In genomic region chr12:130981156-130981789, GRCh38 we compare ENCODE assay signal across 2 cellular contexts.
TF ChIP-seq lines count a peak whose summit lies in the region.

No MANE protein-coding gene starts in this region.

TF ChIP-seq in GM12891, 5 proteins besides CTCF, POLR2A, EP300 and RAD21:
- no peak for TF ChIP-seq SPI1 (IDR thresholded peaks at IDR 0.05; ENCODE audit: low read depth, low read length)
- no peak for TF ChIP-seq TAF1 (IDR thresholded peaks at IDR 0.05; ENCODE audit: low read depth, low read length)
- no peak for TF ChIP-seq POU2F2 (IDR thresholded peaks at IDR 0.05; ENCODE audit: low read depth, low read length)
- no peak for TF ChIP-seq PAX5 (IDR thresholded peaks at IDR 0.05; ENCODE audit: insufficient read depth, low read length, severe bottlenecking)
- TF ChIP-seq POLR2AphosphoS5 (IDR thresholded peaks at IDR 0.05; ENCODE audit: low read depth, low read length), result no peak

TF ChIP-seq in K562, 482 proteins besides CTCF, POLR2A, EP300 and RAD21 (continues in another document):
- TF ChIP-seq CBX2 (IDR thresholded peaks at IDR 0.05; ENCODE audit: insufficient read depth, low read length, poor library complexity, severe bottlenecking) (no peak), XRCC5 (IDR thresholded peaks at IDR 0.05; ENCODE audit: low read depth, low read length) (no peak), HDAC2 (IDR thresholded peaks at IDR 0.05) (peak; percentile 35; the same call in 1 of the 2 replicates), XRCC4 (IDR thresholded peaks at IDR 0.05; ENCODE audit: extremely low read depth, insufficient read depth, insufficient read length) (no peak), NFRKB (IDR thresholded peaks at IDR 0.05; ENCODE audit: low read depth) (no peak), CUX1 (CRISPR knock-in tag; IDR thresholded peaks at IDR 0.05) (no peak), KDM1A (IDR thresholded peaks at IDR 0.05) (peak; percentile 32 to 69; a peak in 2 of 4 replicates), DIDO1 (tag; IDR thresholded peaks at IDR 0.05; ENCODE audit: low read depth) (no peak), HDGF (IDR thresholded peaks at IDR 0.05) (no peak), IRF9 (tag; IDR thresholded peaks at IDR 0.05) (no peak), TAL1 (IDR thresholded peaks at IDR 0.05) (no peak), PHF8 (IDR thresholded peaks at IDR 0.05; ENCODE audit: borderline replicate concordance, low read length) (no peak), ZNF609 (CRISPR knock-in tag; IDR thresholded peaks at IDR 0.05; ENCODE audit: borderline replicate concordance) (no peak), PML (IDR thresholded peaks at IDR 0.05; ENCODE audit: low read length) (no peak), BRCA1 (IDR thresholded peaks at IDR 0.05) (no peak), BRCA1 (CRISPR knock-in tag; IDR thresholded peaks at IDR 0.05) (no peak), ZNF583 (CRISPR knock-in tag; IDR thresholded peaks at IDR 0.05) (no peak), MEF2A (IDR thresholded peaks at IDR 0.05; ENCODE audit: control insufficient read depth, low read depth, low read length) (peak; percentile 40; the same call in 1 of the 2 replicates), SP2 (IDR thresholded peaks at IDR 0.05; ENCODE audit: extremely low read depth, low read depth, low read length, poor library complexity, severe bottlenecking) (no peak), YY1 (IDR thresholded peaks at IDR 0.05; ENCODE audit: borderline replicate concordance in 1 of 3, control insufficient read depth in 1 of 3, extremely low read depth in 1 of 3, insufficient read depth in 3 of 3, insufficient read length in 1 of 3, insufficient replicate concordance in 2 of 3, low read depth in 1 of 3, low read length in 2 of 3) (no peak), GATA2 (CRISPR knock-in tag; IDR thresholded peaks at IDR 0.05) (no peak), CHD4 (IDR thresholded peaks at IDR 0.05; ENCODE audit: insufficient read depth, insufficient replicate concordance, low read depth, low read length, poor library complexity, severe bottlenecking) (peak; percentile 67), GABPB2 (CRISPR knock-in tag; conservative IDR thresholded peaks at IDR 0.05) (no peak), SMAD1 (IDR thresholded peaks at IDR 0.05; ENCODE audit: low read depth, low read length, partially characterized antibody) (no peak), ETS2 (tag; IDR thresholded peaks at IDR 0.05; ENCODE audit: borderline replicate concordance, poor library complexity, severe bottlenecking) (no peak), SMARCA5 (IDR thresholded peaks at IDR 0.05) (no peak), CHD2 (IDR thresholded peaks at IDR 0.05; ENCODE audit: low read depth, low read length) (no peak), REST (CRISPR knock-in tag; IDR thresholded peaks at IDR 0.05; ENCODE audit: low read depth) (no peak), MEF2D (tag; conservative IDR thresholded peaks at IDR 0.05; ENCODE audit: low read depth) (peak; percentile 78), THAP7 (CRISPR knock-in tag; IDR thresholded peaks at IDR 0.05) (no peak), ZNF347 (CRISPR knock-in tag; IDR thresholded peaks at IDR 0.05; ENCODE audit: low read depth) (no peak), HINFP (tag; conservative IDR thresholded peaks at IDR 0.05; ENCODE audit: low read depth) (no peak), EWSR1 (IDR thresholded peaks at IDR 0.05; ENCODE audit: borderline replicate concordance, low read depth, partially characterized antibody) (no peak), GTF3C2 (IDR thresholded peaks at IDR 0.05; ENCODE audit: borderline replicate concordance, extremely low read depth, insufficient read length) (no peak), ZEB2 (IDR thresholded peaks at IDR 0.05) (no peak), E2F5 (CRISPR knock-in tag; IDR thresholded peaks at IDR 0.05) (no peak), HNRNPLL (IDR thresholded peaks at IDR 0.05; ENCODE audit: low read depth, low read length, poor library complexity, severe bottlenecking) (no peak), TBL1XR1 (IDR thresholded peaks at IDR 0.05; ENCODE audit: low read length in 2 of 2) (no peak), PURB (CRISPR knock-in tag; IDR thresholded peaks at IDR 0.05; ENCODE audit: low read depth) (no peak)
